ENCODE assay signal across 21 cellular contexts in genomic region chr17:36068524-36068923, GRCh38. TPM values are rescaled to one million over a fixed set of nuclear protein-coding genes. Genes with fewer than 3 reads are reported as not detected.
"Had no signal": no experiment of that assay in that cellular context is flagged by ENCODE, and none has a peak within 500 bp of the region (broad histone marks: within the 10 kb centered on the region; RNA-seq: fewer than 3 reads in every experiment).

No MANE protein-coding gene starts in this region.

- H3K27me3 ChIP-seq: stomach had no signal

- H3K4me3 ChIP-seq: dorsolateral prefrontal cortex, esophagus muscularis mucosa, psoas muscle, stomach, thoracic aorta had no signal

- DNase-seq: activated CD4-positive, alpha-beta T cell treated with anti-CD3 and anti-CD28 coated beads for 36 hours; activated gamma-delta T cell; activated T-cell treated with anti-CD3 and anti-CD28 coated beads, Interleukin-2, amount 50 U/mL, for 24 hours; anterior cingulate cortex; dorsolateral prefrontal cortex; foreskin fibroblast; glutamatergic neuron; mammary epithelial cell; naive thymus-derived CD4-positive, alpha-beta T cell; occipital lobe; psoas muscle; stimulated activated CD4-positive, alpha-beta T cell treated with anti-CD3 and anti-CD28 coated beads, Interleukin-12 subunit alpha, Interleukin-12 subunit beta, amount 100 ng/mL, for 4 hours; stomach; T-helper 9 cell; WERI-Rb-1 had no signal

- ATAC-seq: activated CD4-positive, alpha-beta T cell treated with anti-CD3 and anti-CD28 coated beads for 36 hours; naive thymus-derived CD4-positive, alpha-beta T cell; psoas muscle; sciatic nerve had no signal

- H3K4me1 ChIP-seq: esophagus muscularis mucosa, psoas muscle, stomach had no signal

- H3K4me3 Mint-ChIP-seq: activated CD4-positive, alpha-beta T cell treated with anti-CD3 and anti-CD28 coated beads for 36 hours; activated naive CD8-positive, alpha-beta T cell; activated T-cell treated with anti-CD3 and anti-CD28 coated beads, Interleukin-2, amount 50 U/mL, for 24 hours; naive thymus-derived CD4-positive, alpha-beta T cell had no signal

- H3K9me3 Mint-ChIP-seq: activated T-cell treated with anti-CD3 and anti-CD28 coated beads, Interleukin-2, amount 50 U/mL, for 24 hours; naive thymus-derived CD4-positive, alpha-beta T cell had no signal

- H3K27ac ChIP-seq: dorsolateral prefrontal cortex, esophagus muscularis mucosa, psoas muscle, stomach, thoracic aorta, WERI-Rb-1 had no signal

- H3K36me3 ChIP-seq: esophagus muscularis mucosa, stomach, thoracic aorta, WERI-Rb-1 had no signal

- H3K27me3 Mint-ChIP-seq: activated naive CD8-positive, alpha-beta T cell had no signal

- H3K36me3 Mint-ChIP-seq: activated naive CD8-positive, alpha-beta T cell; naive thymus-derived CD4-positive, alpha-beta T cell had no signal

- H3K9me3 ChIP-seq: esophagus muscularis mucosa, psoas muscle, stomach, thoracic aorta had no signal

- H3K27ac Mint-ChIP-seq: activated CD4-positive, alpha-beta T cell treated with anti-CD3 and anti-CD28 coated beads for 36 hours; activated naive CD8-positive, alpha-beta T cell; activated T-cell treated with anti-CD3 and anti-CD28 coated beads, Interleukin-2, amount 50 U/mL, for 24 hours; naive thymus-derived CD4-positive, alpha-beta T cell had no signal

RNA-seq across cellular contexts. Expression of gene CCL18, which starts 4.5 kb away (rescaled TPM):
- total RNA-seq: activated CD4-positive, alpha-beta T cell treated with anti-CD3 and anti-CD28 coated beads for 36 hours; cerebellum; mammary epithelial cell; naive thymus-derived CD4-positive, alpha-beta T cell; occipital lobe had no signal
- polyA plus RNA-seq: mammary epithelial cell; naive thymus-derived CD4-positive, alpha-beta T cell had no signal

RNA-seq across cellular contexts. Expression of gene CCL3, which starts 21.4 kb away (rescaled TPM):
- total RNA-seq: mammary epithelial cell had no signal
- polyA plus RNA-seq: mammary epithelial cell; naive thymus-derived CD4-positive, alpha-beta T cell had no signal

RNA-seq across cellular contexts. Expression of gene CCL4, which starts 35.1 kb away (rescaled TPM):
- total RNA-seq: mammary epithelial cell had no signal
- polyA plus RNA-seq: mammary epithelial cell had no signal

RNA-seq across cellular contexts. Expression of gene CCL23, which starts 50.8 kb away (rescaled TPM):
- total RNA-seq: activated CD4-positive, alpha-beta T cell treated with anti-CD3 and anti-CD28 coated beads for 36 hours; cerebellum; dorsolateral prefrontal cortex; mammary epithelial cell; mononuclear cell; naive thymus-derived CD4-positive, alpha-beta T cell; occipital lobe; psoas muscle; thoracic aorta had no signal
- polyA plus RNA-seq: mammary epithelial cell; naive thymus-derived CD4-positive, alpha-beta T cell had no signal
